9 cellular contexts compared by ENCODE assay signal in genomic region chr12:26271889-26272492, GRCh38.
DNase-seq lines count a peak whose midpoint lies in the region; ATAC-seq and TF ChIP-seq lines count a peak whose summit lies in the region.
"Had no signal": no experiment of that assay in that cellular context is flagged by ENCODE, and none has a peak within 500 bp of the region (broad histone marks: within the 10 kb centered on the region; RNA-seq: fewer than 3 reads in every experiment).

No MANE protein-coding gene starts in this region.

- WGBS in mesendoderm (ENCODE audit: extremely low coverage, insufficient coverage, low lambda C conversion rate), result no CpG with 5 or more reads among the region's 14 CpGs

- H3K4ac ChIP-seq in mesendoderm (ENCODE audit: low read depth, low read length), result no peak overlapping the region

- H3K4me1 ChIP-seq in mesendoderm (ENCODE audit: control insufficient read depth, low read depth, low read length) (peaks cover 13% of the 10 kb centered on the region), vagina (peaks cover 72% of the 10 kb centered on the region)

- H3K23ac ChIP-seq in mesendoderm (ENCODE audit: low read length), result no peak overlapping the region

- H3K9ac ChIP-seq in mesendoderm (ENCODE audit: low read length), result no peak overlapping the region

- H2BK120ac ChIP-seq in mesendoderm (ENCODE audit: low read depth, low read length), result no peak overlapping the region

- H3K27ac ChIP-seq in mesendoderm (ENCODE audit: low read depth, low read length) (no peak overlapping the region), vagina (peak overlapping the region; percentile 37)

- H3K36me3 ChIP-seq in mesendoderm (ENCODE audit: control insufficient read depth, insufficient read depth, low read length) (no peaks in the 10 kb centered on the region), vagina (no peaks in the 10 kb centered on the region)

- no peak for TF ChIP-seq POLR2A in vagina (IDR thresholded peaks at IDR 0.05)

- H3K79me1 ChIP-seq in mesendoderm (ENCODE audit: low read length), result no peaks in the 10 kb centered on the region

- peak overlapping the region; percentile 74 for H2BK5ac ChIP-seq in mesendoderm (ENCODE audit: low read length)

- H3K27me3 ChIP-seq in mesendoderm (ENCODE audit: insufficient read depth, low read length, poor library complexity) (no peaks in the 10 kb centered on the region), vagina (no peaks in the 10 kb centered on the region)

- no peak overlapping the region for H2BK15ac ChIP-seq in mesendoderm (replicated peaks; ENCODE audit: low read depth)

- no peak overlapping the region for H4K8ac ChIP-seq in mesendoderm (ENCODE audit: low read depth, low read length)

- TF ChIP-seq CTCF in choroid plexus epithelial cell (conservative IDR thresholded peaks at IDR 0.05; ENCODE audit: low read depth, low read length) (no peak), vagina (IDR thresholded peaks at IDR 0.05) (no peak)

- peak overlapping the region; percentile 92 for H3K18ac ChIP-seq in mesendoderm (ENCODE audit: low read length)

- DNase-seq in activated effector memory CD4-positive, alpha-beta T cell treated with anti-CD3 and anti-CD28 coated beads, Interleukin-2, amount 50 U/mL, for 16 hours, result peak; percentile 66
- DNase-seq in activated effector memory CD4-positive, alpha-beta T cell treated with Interleukin-2 at 50 U/mL for 16 hours, result no peak
- peak; percentile 97 for DNase-seq in choroid plexus epithelial cell (ENCODE audit: low read depth)
- DNase-seq in mesendoderm, result no peak
- peak in 1 of 2 donors; percentile 87 for DNase-seq in vagina (ENCODE audit: extremely low spot score in 2 of 2)
- no peak for DNase-seq in NCI-H82 treated with DMSO at 0.1 percent for 48 hours (lab: John Stamatoyannopoulos, UW; ENCODE audit: unreplicated experiment)
- no peak for DNase-seq in activated gamma-delta T cell treated with Interleukin-2 at 50 U/mL for 16 hours
- DNase-seq: occipital lobe had no signal

- H3K4me2 ChIP-seq in mesendoderm (ENCODE audit: low read length), result no peak overlapping the region

- intact Hi-C loops in vagina (cut with DNase I), result no loop called here

- no peak overlapping the region for H4K5ac ChIP-seq in mesendoderm (ENCODE audit: low read length)

- H3K79me2 ChIP-seq in mesendoderm (ENCODE audit: control insufficient read depth, insufficient read depth, low read length), result no peaks in the 10 kb centered on the region

- H3K4me3 ChIP-seq in choroid plexus epithelial cell (ENCODE audit: low read depth, low read length) (no peak overlapping the region), mesendoderm (ENCODE audit: low read length) (no peak overlapping the region), vagina (no peak overlapping the region)

- H2AK5ac ChIP-seq in mesendoderm (ENCODE audit: low read length), result peak overlapping the region; percentile 39

- peak overlapping the region; percentile 45 for H3K56ac ChIP-seq in mesendoderm (ENCODE audit: low read length)

- no peaks in the 10 kb centered on the region for H3K9me3 ChIP-seq in vagina

- ATAC-seq in HG03565 (IDR thresholded peaks at IDR 0.05; ENCODE audit: unreplicated experiment), result no peak

Comparison
In these comparisons a context has a peak if more than half of its experiments do, and no peak if none do; other contexts are left out.
1. DNase-seq: peak in activated effector memory CD4-positive, alpha-beta T cell treated with anti-CD3 and anti-CD28 coated beads, Interleukin-2, amount 50 U/mL, for 16 hours (single experiment) and choroid plexus epithelial cell (single experiment); none in activated effector memory CD4-positive, alpha-beta T cell treated with Interleukin-2 at 50 U/mL for 16 hours (single experiment), mesendoderm (single experiment), NCI-H82 treated with DMSO at 0.1 percent for 48 hours (single experiment) and activated gamma-delta T cell treated with Interleukin-2 at 50 U/mL for 16 hours (single experiment).